ENCODE assay signal across 10 cellular contexts in the genomic region with DNA sequence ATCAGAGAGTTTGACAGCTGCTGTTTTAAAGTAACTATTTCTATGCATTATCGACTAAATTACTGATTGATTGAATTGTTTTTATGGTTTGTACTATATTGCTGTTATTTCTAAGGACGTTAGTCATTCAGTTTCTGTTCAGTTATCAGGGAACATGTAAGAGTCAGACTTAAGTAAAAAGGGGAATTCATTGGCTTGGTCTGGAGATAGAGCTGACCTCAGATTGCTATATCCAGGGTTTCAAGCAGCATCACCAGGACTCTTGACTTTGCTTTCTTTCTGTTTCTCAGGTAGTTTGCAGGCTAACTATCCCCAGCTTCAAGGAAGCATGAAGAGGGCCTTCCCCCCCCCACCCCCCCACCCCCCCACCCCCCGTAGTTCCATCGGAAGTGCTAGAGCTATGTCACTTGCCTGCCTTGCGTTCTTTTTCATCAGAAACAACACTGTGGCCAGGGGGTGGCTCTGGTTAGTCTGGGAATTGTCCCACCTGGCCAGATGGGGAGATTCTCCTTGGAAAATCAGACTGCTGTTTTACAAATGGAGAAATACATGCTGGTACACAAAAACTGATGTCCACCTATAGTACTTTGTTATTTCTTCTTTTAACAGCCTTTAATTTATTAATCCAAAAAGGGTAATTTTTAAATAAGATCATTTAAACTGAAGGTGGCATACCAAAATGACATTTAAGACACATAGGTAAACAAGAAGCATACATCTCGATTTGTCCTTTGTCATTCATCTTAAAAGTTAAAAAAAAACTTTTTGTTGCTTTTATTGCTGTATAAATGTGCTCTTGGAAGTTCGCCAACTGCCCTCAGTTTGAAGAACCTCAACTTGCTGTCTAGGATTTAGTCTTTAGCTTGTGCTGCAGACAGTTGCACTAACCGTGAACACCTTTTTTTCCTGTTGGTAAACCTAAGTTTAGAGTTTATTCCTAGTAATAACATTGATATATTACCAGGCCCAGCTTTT.
DNase-seq lines count a peak whose midpoint lies in the region; ATAC-seq lines count a peak whose summit lies in the region.
"Had no signal": no experiment of that assay in that cellular context is flagged by ENCODE, and none has a peak within 500 bp of the region (broad histone marks: within the 10 kb centered on the region; RNA-seq: fewer than 3 reads in every experiment).

No MANE protein-coding gene starts in this region.

- DNase-seq in CD1c-positive myeloid dendritic cell (ENCODE audit: extremely low spot score) (peak; percentile 33), NCI-H69 (lab: John Stamatoyannopoulos, UW) (peak; percentile 38), iPS-NIHi7 (ENCODE audit: extremely low spot score) (peak; percentile 43), NCI-H446 (lab: John Stamatoyannopoulos, UW) (no peak)
- DNase-seq: NCI-H1694, T-helper 9 cell had no signal

- ATAC-seq in GM19025 (IDR thresholded peaks at IDR 0.05; ENCODE audit: low read depth, unreplicated experiment), result peak; percentile 49
- ATAC-seq in GM18873 (IDR thresholded peaks at IDR 0.05; ENCODE audit: low FRiP score, unreplicated experiment), result no peak
- ATAC-seq in HG02973 (IDR thresholded peaks at IDR 0.05; ENCODE audit: unreplicated experiment), result no peak
- ATAC-seq in HG03280 (IDR thresholded peaks at IDR 0.05; ENCODE audit: unreplicated experiment), result no peak

Comparison
In these comparisons a context has a peak if more than half of its experiments do, and no peak if none do; other contexts are left out.
1. DNase-seq: peak in CD1c-positive myeloid dendritic cell (single experiment), NCI-H69 (single experiment) and iPS-NIHi7 (single experiment); none in NCI-H446 (0 of 2).